In the genomic region with DNA sequence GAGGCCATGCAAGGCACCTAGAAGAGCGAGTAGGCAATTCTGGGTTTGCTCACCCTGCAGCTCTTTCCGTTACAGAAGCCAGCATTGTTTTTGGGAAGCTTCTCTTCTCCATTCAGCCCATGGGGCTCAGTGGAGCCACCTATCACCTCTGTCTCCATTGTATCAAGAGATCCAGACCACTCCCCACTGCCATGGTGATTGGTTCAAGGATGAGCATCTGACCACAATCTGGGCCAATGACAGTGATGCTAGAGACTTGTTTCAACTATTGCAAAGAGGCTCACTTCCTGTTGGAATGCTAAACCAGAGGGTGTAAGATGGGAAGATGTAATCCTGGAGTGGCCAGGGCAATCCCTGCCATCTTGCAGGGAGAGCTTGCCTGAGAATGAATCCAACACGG, we compare ENCODE assay signal across 13 cellular contexts. TPM values are rescaled to one million over a fixed set of nuclear protein-coding genes. Genes with fewer than 3 reads are reported as not detected.
DNase-seq lines count a peak whose midpoint lies in the region; ATAC-seq and TF ChIP-seq lines count a peak whose summit lies in the region.
"Had no signal": no experiment of that assay in that cellular context is flagged by ENCODE, and none has a peak within 500 bp of the region (broad histone marks: within the 10 kb centered on the region; RNA-seq: fewer than 3 reads in every experiment).

No MANE protein-coding gene starts in this region.

- no peak overlapping the region for H2AFZ ChIP-seq in HCT116 (ENCODE audit: low read depth, low read length, poor library complexity, severe bottlenecking)

- no peaks in the 10 kb centered on the region for H3K79me2 ChIP-seq in HCT116 (ENCODE audit: insufficient read depth, low read length)

- H3K9me3 Mint-ChIP-seq in endodermal cell (no peaks in the 10 kb centered on the region), mesothelial cell of epicardium (no peaks in the 10 kb centered on the region)

- TF ChIP-seq CTCF in HCT116 (IDR thresholded peaks at IDR 0.05 in 2 of 3, conservative IDR thresholded peaks at IDR 0.05 in 1 of 3; ENCODE audit: borderline replicate concordance in 1 of 3, insufficient read depth in 1 of 3, low read depth in 2 of 3, low read length in 2 of 3): no peak
- no peak for TF ChIP-seq CTCF in endodermal cell (conservative IDR thresholded peaks at IDR 0.05)
- TF ChIP-seq CTCF in omental fat pad (IDR thresholded peaks at IDR 0.05): no peak
- TF ChIP-seq CTCF in gastrocnemius medialis (IDR thresholded peaks at IDR 0.05 in 4 of 5, conservative IDR thresholded peaks at IDR 0.05 in 1 of 5): no peak
- no peak for TF ChIP-seq CTCF in mesothelial cell of epicardium (IDR thresholded peaks at IDR 0.05; ENCODE audit: unreplicated experiment)

- H3K27me3 ChIP-seq in HCT116 (ENCODE audit: insufficient read depth, low read length) (no peaks in the 10 kb centered on the region), endodermal cell (ENCODE audit: control insufficient read depth, insufficient read depth, low read length, poor library complexity, severe bottlenecking) (no peaks in the 10 kb centered on the region), gastrocnemius medialis (no peaks in the 10 kb centered on the region)

- no peak for TF ChIP-seq RAD21 in HCT116 (IDR thresholded peaks at IDR 0.05; ENCODE audit: low read depth)

- no peaks in the 10 kb centered on the region for H3K27me3 Mint-ChIP-seq in endodermal cell (ENCODE audit: insufficient read depth)
- peaks cover 8% of the 10 kb centered on the region for H3K27me3 Mint-ChIP-seq in mesothelial cell of epicardium (ENCODE audit: low read depth)

- H3K27ac Mint-ChIP-seq in endodermal cell (no peak overlapping the region), mesothelial cell of epicardium (no peak overlapping the region)

- peak overlapping the region; percentile 2; the same call in 1 of the 2 replicates for H3K4me2 ChIP-seq in HCT116 (ENCODE audit: low read length)
- H3K4me2 ChIP-seq: KMS-11 had no signal

- CTCF ChIA-PET in HCT116 (lab: Charles Lee): interaction anchor here (1.2 kb wide), 1 partner anchor 10 kb away, joined by 3 read pairs; the partner anchor contains the start of gene NECAP2

- intact Hi-C loops in HCT116 (cut with micrococcal nuclease): no loop called here
- intact Hi-C loops in gastrocnemius medialis (cut with DNase I; ENCODE audit: low total_unique reads): no loop called here

- no peak overlapping the region for H3K4me3 Mint-ChIP-seq in endodermal cell
- no peak overlapping the region for H3K4me3 Mint-ChIP-seq in mesothelial cell of epicardium
- H3K4me3 Mint-ChIP-seq: CD14-positive monocyte had no signal

- in situ Hi-C loops in gastrocnemius medialis (cut with MboI; ENCODE audit: low sequenced_read_pairs in 4 of 4): no loop called here

- peak; percentile 88 for ATAC-seq in HCT116
- ATAC-seq in omental fat pad (ENCODE audit: low FRiP score): no peak
- no peak for ATAC-seq in gastrocnemius medialis

- no peaks in the 10 kb centered on the region for H4K20me1 ChIP-seq in HCT116 (ENCODE audit: insufficient read depth)

- no peak overlapping the region for H3K27ac ChIP-seq in HCT116 (ENCODE audit: low read depth, low read length)
- H3K27ac ChIP-seq in endodermal cell (ENCODE audit: low read depth, low read length): no peak overlapping the region
- no peak overlapping the region for H3K27ac ChIP-seq in gastrocnemius medialis
- H3K27ac ChIP-seq: KMS-11, left ventricle myocardium inferior had no signal

- H3K9me2 ChIP-seq in HCT116 (ENCODE audit: insufficient read depth): no peaks in the 10 kb centered on the region

- no peak overlapping the region for H3K9ac ChIP-seq in HCT116 (ENCODE audit: low read length)
- no peak overlapping the region for H3K9ac ChIP-seq in endodermal cell (ENCODE audit: extremely low read depth, low read length, poor library complexity, severe bottlenecking)
- H3K9ac ChIP-seq: KMS-11 had no signal

- no TSS peak for BruUV-seq in HCT116 (replicated peaks; lab: Mats Ljungman, UMichigan)

- TF ChIP-seq POLR2A in HCT116 (IDR thresholded peaks at IDR 0.05; ENCODE audit: borderline replicate concordance, extremely low read depth, insufficient read depth, insufficient read length) (no peak), gastrocnemius medialis (IDR thresholded peaks at IDR 0.05) (no peak)

- POLR2A ChIA-PET in HCT116 (lab: Charles Lee): interaction anchor here (1.7 kb wide), 1 partner anchor 10 kb away, joined by 4 read pairs; the partner anchor contains the start of gene NECAP2

- H3K4me1 Mint-ChIP-seq in endodermal cell (no peaks in the 10 kb centered on the region), mesothelial cell of epicardium (no peaks in the 10 kb centered on the region)

- 88 to 90% methylated on average over 3 of the region's 3 CpGs for WGBS in endodermal cell (ENCODE audit: insufficient coverage in 1 of 2, insufficient read length in 1 of 2), 2 experiments

- H3K9me3 ChIP-seq in HCT116 (ENCODE audit: control insufficient read depth in 1 of 2, insufficient read depth in 1 of 2, low read depth in 1 of 2, low read length in 2 of 2): no peaks in the 10 kb centered on the region
- H3K9me3 ChIP-seq in endodermal cell (ENCODE audit: control insufficient read depth, low read length): no peaks in the 10 kb centered on the region
- H3K9me3 ChIP-seq in gastrocnemius medialis: no peaks in the 10 kb centered on the region
- H3K9me3 ChIP-seq: left ventricle myocardium inferior had no signal

- H3K36me3 Mint-ChIP-seq in endodermal cell (ENCODE audit: low read depth) (no peaks in the 10 kb centered on the region), mesothelial cell of epicardium (no peaks in the 10 kb centered on the region)
- H3K36me3 Mint-ChIP-seq: CD14-positive monocyte had no signal

- H3K36me3 ChIP-seq in HCT116 (ENCODE audit: control insufficient read depth in 1 of 2, insufficient read depth in 2 of 2, low read length in 2 of 2) (no peaks in the 10 kb centered on the region), endodermal cell (ENCODE audit: control insufficient read depth, insufficient read depth, low read length) (no peaks in the 10 kb centered on the region), gastrocnemius medialis (no peaks in the 10 kb centered on the region)
- H3K36me3 ChIP-seq: left ventricle myocardium inferior had no signal

- H3K4me3 ChIP-seq in HCT116 (replicated peaks in 1 of 2; ENCODE audit: low read depth in 1 of 2, low read length in 2 of 2) (no peak overlapping the region), endodermal cell (ENCODE audit: low read length) (no peak overlapping the region), gastrocnemius medialis (no peak overlapping the region)
- H3K4me3 ChIP-seq: left ventricle myocardium inferior had no signal

- RAD21 ChIA-PET in HCT116 (lab: Charles Lee; ENCODE audit: low non-redundant PET in 1 of 2, low total read pairs in 2 of 2, uncharacterized antibody in 2 of 2, unreplicated experiment in 2 of 2): no interaction called here

- DNase-seq in D341Med (ENCODE audit: low spot score) (peak; percentile 10), HCT116 (ENCODE audit: low read depth, low spot score) (peak; percentile 32), OCI-M1 (lab: John Stamatoyannopoulos, UW) (peak; percentile 51), endodermal cell (peak; percentile 73), AG20443 (ENCODE audit: low spot score) (no peak), omental fat pad (ENCODE audit: low spot score) (no peak), gastrocnemius medialis (no peak), mesothelial cell of epicardium (ENCODE audit: low spot score in 2 of 2, unreplicated experiment in 2 of 2) (no peak)
- DNase-seq: head of caudate nucleus, left ventricle myocardium inferior had no signal

- peaks cover 0 to 4% of the 10 kb centered on the region in 2 experiments; a peak in 1 of 4 replicates for H3K4me1 ChIP-seq in HCT116 (ENCODE audit: control insufficient read depth in 1 of 2, insufficient read depth in 2 of 2, low read length in 2 of 2)
- H3K4me1 ChIP-seq in endodermal cell (ENCODE audit: control insufficient read depth, insufficient read depth, low read length): no peaks in the 10 kb centered on the region
- H3K4me1 ChIP-seq in gastrocnemius medialis: no peaks in the 10 kb centered on the region

TF ChIP-seq in HCT116, 20 proteins besides CTCF, POLR2A, EP300 and RAD21 (continues in another document):
- TF ChIP-seq YY1 (IDR thresholded peaks at IDR 0.05; ENCODE audit: extremely low read depth, insufficient replicate concordance, low read depth, low read length) (no peak), CBX3 (IDR thresholded peaks at IDR 0.05; ENCODE audit: low read depth) (no peak), MAX (IDR thresholded peaks at IDR 0.05) (no peak), ZFX (IDR thresholded peaks at IDR 0.05) (no peak), POLR2AphosphoS5 (IDR thresholded peaks at IDR 0.05; ENCODE audit: low read depth, low read length) (no peak), JUND (IDR thresholded peaks at IDR 0.05) (no peak), SRF (IDR thresholded peaks at IDR 0.05; ENCODE audit: low read depth) (no peak), SIN3A (IDR thresholded peaks at IDR 0.05; ENCODE audit: low read depth) (no peak), EGR1 (IDR thresholded peaks at IDR 0.05; ENCODE audit: low read depth) (no peak)
- TF ChIP-seq, protein P1, sequence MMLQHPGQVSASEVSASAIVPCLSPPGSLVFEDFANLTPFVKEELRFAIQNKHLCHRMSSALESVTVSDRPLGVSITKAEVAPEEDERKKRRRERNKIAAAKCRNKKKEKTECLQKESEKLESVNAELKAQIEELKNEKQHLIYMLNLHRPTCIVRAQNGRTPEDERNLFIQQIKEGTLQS (IDR thresholded peaks at IDR 0.05): no peak

RNA-seq across cellular contexts. Expression of gene SPATA21, which starts 6.6 kb away (rescaled TPM):
- not detected for total RNA-seq in HCT116 (2021; ENCODE audit: unreplicated experiment)
- not detected in 2 replicates for polyA plus RNA-seq in HCT116 (2012)
- not detected for total RNA-seq in endodermal cell
- polyA plus RNA-seq in endodermal cell (2013, experiment 1 of 2): not detected
- polyA plus RNA-seq in endodermal cell (2013, experiment 2 of 2): not detected
- not detected for total RNA-seq in omental fat pad
- not detected for total RNA-seq in gastrocnemius medialis
- total RNA-seq in mesothelial cell of epicardium: 0.16 to 0.20 TPM in 2 of 3 replicates, not detected in the other
- total RNA-seq: left ventricle myocardium inferior, skeletal muscle tissue had no signal
- polyA plus RNA-seq: CD14-positive monocyte had no signal

RNA-seq across cellular contexts. Expression of gene NECAP2, which starts 9.9 kb away (rescaled TPM):
- total RNA-seq in HCT116 (2021; ENCODE audit: unreplicated experiment) (35.5 TPM), endodermal cell (10 to 100 TPM; 43.9 to 45.8 TPM), omental fat pad (10 to 100 TPM; 46.9 to 89.5 (median 60.4) TPM), gastrocnemius medialis (10 to 100 TPM in 2 of 4 donors, 1 to 10 TPM in 2; 8.9 to 12.6 (median 10.4) TPM), mesothelial cell of epicardium (43.7 to 46.7 TPM (median 44.1 TPM) in 3 replicates)
- polyA plus RNA-seq in HCT116 (2012): 26.1 and 29.5 TPM in 2 replicates
- polyA plus RNA-seq in endodermal cell (2013, experiment 1 of 2): 40.4 TPM
- 37.9 TPM for polyA plus RNA-seq in endodermal cell (2013, experiment 2 of 2)

Comparison
In these comparisons a context has a peak if more than half of its experiments do, and no peak if none do; other contexts are left out.
1. DNase-seq: peak in D341Med (single experiment), HCT116 (single experiment), OCI-M1 (single experiment) and endodermal cell (single experiment); none in AG20443 (single experiment), omental fat pad (single experiment), gastrocnemius medialis (0 of 2) and mesothelial cell of epicardium (0 of 2).